13 cellular contexts compared by ENCODE assay signal in the genomic region with DNA sequence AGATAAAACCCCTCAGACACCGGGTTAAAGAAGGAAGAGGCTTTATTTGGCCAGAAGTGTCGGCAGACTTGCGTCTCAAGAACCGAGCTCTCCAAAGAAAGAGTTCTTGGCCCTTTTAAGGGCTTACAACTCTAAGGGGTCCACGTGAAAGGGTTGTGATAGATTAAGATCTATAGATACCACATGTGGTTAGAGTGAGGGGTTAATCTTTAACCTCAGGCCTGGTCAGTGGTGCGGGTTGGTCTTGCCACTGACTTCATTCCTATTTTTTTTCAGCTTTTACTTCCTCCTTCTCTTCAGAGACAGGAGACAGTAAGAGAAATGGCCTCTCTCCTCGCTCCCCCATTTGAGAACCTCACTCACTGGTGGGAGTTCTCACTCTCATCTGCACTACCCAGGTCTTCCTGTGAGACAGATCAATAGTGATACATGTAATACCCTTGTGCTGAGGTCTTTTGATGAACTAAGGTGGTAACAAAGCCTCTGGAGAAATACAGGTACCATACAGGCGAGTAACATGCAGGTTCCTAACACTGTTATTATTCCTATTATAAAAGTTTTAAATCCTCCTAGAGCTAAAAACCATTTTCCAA.
DNase-seq lines count a peak whose midpoint lies in the region; ATAC-seq lines count a peak whose summit lies in the region.
"Had no signal": no experiment of that assay in that cellular context is flagged by ENCODE, and none has a peak within 500 bp of the region (broad histone marks: within the 10 kb centered on the region; RNA-seq: fewer than 3 reads in every experiment).

No MANE protein-coding gene starts in this region.

- no peak overlapping the region for H3K27ac Mint-ChIP-seq in stimulated activated naive B cell treated with anti-CD40 and anti-IgM and Interleukin-4, amounts not matched to agents 10 μg/mL and 1 μg/mL and 100 μg/mL, for 72 hours
- H3K27ac Mint-ChIP-seq: immature natural killer cell, nephron had no signal

- peak; percentile 68 for ATAC-seq in GM19372 (IDR thresholded peaks at IDR 0.05; ENCODE audit: low read depth, unreplicated experiment)
- ATAC-seq in HG02763 (IDR thresholded peaks at IDR 0.05; ENCODE audit: unreplicated experiment) = peak; percentile 85
- peak; percentile 45 for ATAC-seq in HG03575 (IDR thresholded peaks at IDR 0.05; ENCODE audit: extremely low read depth, insufficient number of reproducible peaks, low FRiP score, unreplicated experiment)
- ATAC-seq in stimulated activated naive B cell treated with anti-CD40 and anti-IgM and Interleukin-4, amounts not matched to agents 10 μg/mL and 1 μg/mL and 100 μg/mL, for 72 hours (replicated peaks) = peak; percentile 14 to 16

- no peaks in the 10 kb centered on the region for H3K36me3 Mint-ChIP-seq in stimulated activated naive B cell treated with anti-CD40 and anti-IgM and Interleukin-4, amounts not matched to agents 10 μg/mL and 1 μg/mL and 100 μg/mL, for 72 hours
- H3K36me3 Mint-ChIP-seq: immature natural killer cell had no signal

- H3K4me3 Mint-ChIP-seq in stimulated activated naive B cell treated with anti-CD40 and anti-IgM and Interleukin-4, amounts not matched to agents 10 μg/mL and 1 μg/mL and 100 μg/mL, for 72 hours = no peak overlapping the region
- H3K4me3 Mint-ChIP-seq: immature natural killer cell, nephron had no signal

- H3K4me1 Mint-ChIP-seq in stimulated activated naive B cell treated with anti-CD40 and anti-IgM and Interleukin-4, amounts not matched to agents 10 μg/mL and 1 μg/mL and 100 μg/mL, for 72 hours = no peaks in the 10 kb centered on the region
- H3K4me1 Mint-ChIP-seq: nephron had no signal

- peaks cover 0 to 2% of the 10 kb centered on the region in 2 donors for H3K9me3 Mint-ChIP-seq in stimulated activated naive B cell treated with anti-CD40 and anti-IgM and Interleukin-4, amounts not matched to agents 10 μg/mL and 1 μg/mL and 100 μg/mL, for 72 hours

- no peak for DNase-seq in stimulated activated naive B cell treated with anti-CD40 and anti-IgM and Interleukin-4, amounts not matched to agents 10 μg/mL and 1 μg/mL and 100 μg/mL, for 72 hours
- DNase-seq in inferior parietal cortex (ENCODE audit: extremely low spot score) (no peak), AML-193 (lab: John Stamatoyannopoulos, UW) (no peak), NAMALWA (ENCODE audit: low spot score) (no peak)
- DNase-seq: activated CD4-positive, alpha-beta T cell treated with anti-CD3 and anti-CD28 coated beads for 48 hours; esophagus squamous epithelium; immature natural killer cell; MG63; NCI-H524 treated with DMSO at 0.1 percent for 48 hours had no signal

- H3K27me3 Mint-ChIP-seq in stimulated activated naive B cell treated with anti-CD40 and anti-IgM and Interleukin-4, amounts not matched to agents 10 μg/mL and 1 μg/mL and 100 μg/mL, for 72 hours = no peaks in the 10 kb centered on the region

Comparison
In these comparisons a context has a peak if more than half of its experiments do, and no peak if none do; other contexts are left out.
1. ATAC-seq: peak in every context shown above with its lines; median percentile 85 in HG02763; 68 in GM19372; 45 in HG03575; 15 in stimulated activated naive B cell treated with anti-CD40 and anti-IgM and Interleukin-4, amounts not matched to agents 10 μg/mL and 1 μg/mL and 100 μg/mL, for 72 hours.